Comparison of ENCODE assay signal across 6 cellular contexts in genomic region chr17:28327031-28327607, GRCh38. TPM values are rescaled to one million over a fixed set of nuclear protein-coding genes. Genes with fewer than 3 reads are reported as not detected.
DNase-seq lines count a peak whose midpoint lies in the region; ATAC-seq and TF ChIP-seq lines count a peak whose summit lies in the region.
"Had no signal": no experiment of that assay in that cellular context is flagged by ENCODE, and none has a peak within 500 bp of the region (broad histone marks: within the 10 kb centered on the region; RNA-seq: fewer than 3 reads in every experiment).

No MANE protein-coding gene starts in this region.

- H3K27ac ChIP-seq in foreskin keratinocyte: no peak overlapping the region

- H3K4me1 ChIP-seq in foreskin keratinocyte: peaks cover 4% of the 10 kb centered on the region

- peak in 1 of 2 donors; percentile 42 for DNase-seq in foreskin keratinocyte
- no peak for DNase-seq in NK-92 treated with Interleukin-12 subunit alpha and Interleukin-12 subunit beta, amount 100 ng/mL, for 24 hours (lab: John Stamatoyannopoulos, UW)
- DNase-seq: RPMI8226 had no signal

- no peaks in the 10 kb centered on the region for H3K27me3 ChIP-seq in foreskin keratinocyte

- ATAC-seq in HG02588 (IDR thresholded peaks at IDR 0.05; ENCODE audit: unreplicated experiment) (peak; percentile 65), foreskin keratinocyte (peak; percentile 62), GM19452 (IDR thresholded peaks at IDR 0.05; ENCODE audit: unreplicated experiment) (no peak)

- TF ChIP-seq CTCF in foreskin keratinocyte (conservative IDR thresholded peaks at IDR 0.05): no peak

RNA-seq across cellular contexts. Expression of gene TMEM97, which starts 8.1 kb away (rescaled TPM):
- 44.2 and 71.3 TPM in 2 replicates for total RNA-seq in foreskin keratinocyte
- 33.0 and 60.6 TPM in 2 replicates for polyA plus RNA-seq in foreskin keratinocyte

RNA-seq across cellular contexts. Expression of gene IFT20, which starts 8.2 kb away (rescaled TPM):
- 22.6 and 28.8 TPM in 2 replicates for total RNA-seq in foreskin keratinocyte
- polyA plus RNA-seq in foreskin keratinocyte: 26.8 and 31.3 TPM in 2 replicates

RNA-seq across cellular contexts. Expression of gene TNFAIP1, which starts 8.4 kb away (rescaled TPM):
- 56.1 and 59.0 TPM in 2 replicates for total RNA-seq in foreskin keratinocyte
- polyA plus RNA-seq in foreskin keratinocyte: 33.5 and 35.0 TPM in 2 replicates

RNA-seq across cellular contexts. Expression of gene POLDIP2, which starts 30.2 kb away (rescaled TPM):
- 88.7 and 93.1 TPM in 2 replicates for total RNA-seq in foreskin keratinocyte
- 93.8 and 102 TPM in 2 replicates for polyA plus RNA-seq in foreskin keratinocyte

RNA-seq across cellular contexts. Expression of gene SEBOX, which starts 37.9 kb away (rescaled TPM):
- total RNA-seq in foreskin keratinocyte: not detected in 2 replicates
- not detected in 2 replicates for polyA plus RNA-seq in foreskin keratinocyte
- total RNA-seq: astrocyte had no signal
